Comparison of ENCODE assay signal across 1 cellular context in the genomic region with DNA sequence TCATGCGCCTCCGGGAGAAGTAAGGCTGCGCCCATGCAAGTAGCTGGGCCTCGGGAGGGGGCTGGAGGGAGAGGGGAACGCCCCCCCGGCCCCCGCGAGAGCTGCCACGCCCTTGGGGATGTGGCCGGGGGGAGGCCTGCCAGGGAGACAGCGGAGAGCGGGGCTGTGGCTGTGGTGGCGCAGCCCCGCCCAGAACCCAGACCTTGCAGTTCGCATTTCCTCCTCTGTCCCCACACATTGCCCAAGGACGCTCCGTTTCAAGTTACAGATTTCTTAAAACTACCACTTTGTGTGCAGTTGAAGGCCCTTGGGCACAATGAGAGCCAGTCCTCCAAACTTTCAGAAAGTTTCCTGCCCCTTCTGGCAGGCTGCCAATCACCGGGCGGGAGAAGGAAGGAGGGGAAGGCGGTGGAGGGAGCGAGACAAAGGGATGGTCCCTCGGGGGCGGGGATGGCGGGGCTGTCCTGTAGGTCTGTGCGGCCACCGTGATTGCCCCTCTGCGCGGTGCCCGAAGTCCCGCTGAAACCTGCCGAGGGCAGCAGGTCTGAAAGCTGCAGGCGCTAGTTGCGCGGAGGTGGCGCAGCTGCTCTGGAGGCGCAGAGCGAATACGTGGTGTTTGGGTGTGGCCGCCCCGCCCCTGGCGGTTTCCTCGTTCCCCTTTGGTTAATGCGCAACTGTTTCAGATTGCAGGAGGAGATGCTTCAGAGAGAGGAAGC.
TF ChIP-seq lines count a peak whose summit lies in the region.

No MANE protein-coding gene starts in this region.

TF ChIP-seq in HEK293, 187 proteins besides CTCF, POLR2A, EP300 and RAD21 (continued from another document and continues in another):
- TF ChIP-seq, protein P1, sequence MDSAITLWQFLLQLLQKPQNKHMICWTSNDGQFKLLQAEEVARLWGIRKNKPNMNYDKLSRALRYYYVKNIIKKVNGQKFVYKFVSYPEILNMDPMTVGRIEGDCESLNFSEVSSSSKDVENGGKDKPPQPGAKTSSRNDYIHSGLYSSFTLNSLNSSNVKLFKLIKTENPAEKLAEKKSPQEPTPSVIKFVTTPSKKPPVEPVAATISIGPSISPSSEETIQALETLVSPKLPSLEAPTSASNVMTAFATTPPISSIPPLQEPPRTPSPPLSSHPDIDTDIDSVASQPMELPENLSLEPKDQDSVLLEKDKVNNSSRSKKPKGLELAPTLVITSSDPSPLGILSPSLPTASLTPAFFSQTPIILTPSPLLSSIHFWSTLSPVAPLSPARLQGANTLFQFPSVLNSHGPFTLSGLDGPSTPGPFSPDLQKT (IDR thresholded peaks at IDR 0.05; ENCODE audit: borderline replicate concordance, low read depth, low read length), result no peak
- TF ChIP-seq ZNF366 (tag by site-specific recombination; conservative IDR thresholded peaks at IDR 0.05) (peak; percentile 89), ZSCAN4 (tag by site-specific recombination; IDR thresholded peaks at IDR 0.05) (no peak; the same call in 1 of the 2 replicates), ZNF585B (tag by site-specific recombination; IDR thresholded peaks at IDR 0.05) (no peak), TRIM28 (IDR thresholded peaks at IDR 0.05; ENCODE audit: borderline replicate concordance, low read length) (no peak), AEBP2 (tag by site-specific recombination; IDR thresholded peaks at IDR 0.05; ENCODE audit: borderline replicate concordance) (no peak), ZBTB21 (tag by site-specific recombination; IDR thresholded peaks at IDR 0.05) (peak; percentile 70), ZNF292 (tag by site-specific recombination; IDR thresholded peaks at IDR 0.05; ENCODE audit: borderline replicate concordance, low read depth) (no peak), ZNF155 (tag by site-specific recombination; IDR thresholded peaks at IDR 0.05) (no peak), GLIS1 (tag by site-specific recombination; IDR thresholded peaks at IDR 0.05) (peak; percentile 75), ZNF571 (tag by site-specific recombination; IDR thresholded peaks at IDR 0.05) (no peak), BCL11A (tag by site-specific recombination; IDR thresholded peaks at IDR 0.05; ENCODE audit: low read depth) (no peak), ZNF830 (tag by site-specific recombination; IDR thresholded peaks at IDR 0.05; ENCODE audit: low read depth) (no peak), ZNF223 (tag by site-specific recombination; IDR thresholded peaks at IDR 0.05) (no peak), ZNF37A (tag by site-specific recombination; IDR thresholded peaks at IDR 0.05) (no peak; the same call in 1 of the 2 replicates), ZNF239 (tag by site-specific recombination; IDR thresholded peaks at IDR 0.05) (no peak), ZNF24 (tag by site-specific recombination; IDR thresholded peaks at IDR 0.05) (no peak), OSR2 (tag by site-specific recombination; IDR thresholded peaks at IDR 0.05) (no peak), ZNF514 (tag by site-specific recombination; IDR thresholded peaks at IDR 0.05) (no peak), SCRT1 (tag by site-specific recombination; IDR thresholded peaks at IDR 0.05; ENCODE audit: borderline replicate concordance) (no peak), TCF7L2 (IDR thresholded peaks at IDR 0.05; ENCODE audit: borderline replicate concordance, low read depth, low read length) (no peak), ZNF558 (tag by site-specific recombination; IDR thresholded peaks at IDR 0.05) (no peak), HOXD13 (CRISPR knock-in tag; IDR thresholded peaks at IDR 0.05; ENCODE audit: borderline replicate concordance) (no peak), ZNF354C (tag by site-specific recombination; IDR thresholded peaks at IDR 0.05; ENCODE audit: borderline replicate concordance, low read depth) (no peak), ZFHX2 (tag by site-specific recombination; conservative IDR thresholded peaks at IDR 0.05) (peak; percentile 75), ZNF660 (tag by site-specific recombination; IDR thresholded peaks at IDR 0.05) (peak; percentile 91), ZSCAN16 (tag by site-specific recombination; IDR thresholded peaks at IDR 0.05) (no peak), ZNF792 (tag by site-specific recombination; IDR thresholded peaks at IDR 0.05) (no peak), ZNF768 (tag by site-specific recombination; IDR thresholded peaks at IDR 0.05) (no peak), GLIS2 (tag by site-specific recombination; IDR thresholded peaks at IDR 0.05) (peak; percentile 96), ZNF132 (tag by site-specific recombination; IDR thresholded peaks at IDR 0.05; ENCODE audit: borderline replicate concordance) (no peak), ZNF169 (tag by site-specific recombination; IDR thresholded peaks at IDR 0.05) (no peak), YY2 (tag by site-specific recombination; IDR thresholded peaks at IDR 0.05) (no peak), ZFP3 (tag by site-specific recombination; IDR thresholded peaks at IDR 0.05; ENCODE audit: low read depth) (no peak), PRDM6 (tag by site-specific recombination; IDR thresholded peaks at IDR 0.05) (peak; percentile 35; the same call in 1 of the 2 replicates)
- TF ChIP-seq, protein P2, sequence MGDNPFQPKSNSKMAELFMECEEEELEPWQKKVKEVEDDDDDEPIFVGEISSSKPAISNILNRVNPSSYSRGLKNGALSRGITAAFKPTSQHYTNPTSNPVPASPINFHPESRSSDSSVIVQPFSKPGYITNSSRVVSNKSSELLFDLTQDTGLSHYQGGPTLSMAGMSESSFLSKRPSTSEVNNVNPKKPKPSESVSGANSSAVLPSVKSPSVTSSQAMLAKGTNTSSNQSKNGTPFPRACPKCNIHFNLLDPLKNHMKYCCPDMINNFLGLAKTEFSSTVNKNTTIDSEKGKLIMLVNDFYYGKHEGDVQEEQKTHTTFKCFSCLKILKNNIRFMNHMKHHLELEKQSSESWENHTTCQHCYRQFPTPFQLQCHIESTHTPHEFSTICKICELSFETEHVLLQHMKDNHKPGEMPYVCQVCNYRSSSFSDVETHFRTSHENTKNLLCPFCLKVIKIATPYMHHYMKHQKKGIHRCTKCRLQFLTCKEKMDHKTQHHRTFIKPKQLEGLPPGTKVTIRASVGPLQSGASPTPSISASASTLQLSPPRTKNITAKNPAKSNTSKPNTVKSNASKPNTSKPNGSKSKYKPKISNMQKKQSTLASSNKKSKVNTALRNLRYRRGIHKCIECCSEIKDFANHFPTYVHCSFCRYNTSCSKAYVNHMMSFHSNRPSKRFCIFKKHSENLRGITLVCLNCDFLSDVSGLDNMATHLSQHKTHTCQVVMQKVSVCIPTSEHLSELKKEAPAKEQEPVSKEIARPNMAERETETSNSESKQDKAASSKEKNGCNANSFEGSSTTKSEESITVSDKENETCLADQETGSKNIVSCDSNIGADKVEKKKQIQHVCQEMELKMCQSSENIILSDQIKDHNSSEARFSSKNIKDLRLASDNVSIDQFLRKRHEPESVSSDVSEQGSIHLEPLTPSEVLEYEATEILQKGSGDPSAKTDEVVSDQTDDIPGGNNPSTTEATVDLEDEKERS (tag by site-specific recombination; IDR thresholded peaks at IDR 0.05), result no peak
- TF ChIP-seq, protein P3, sequence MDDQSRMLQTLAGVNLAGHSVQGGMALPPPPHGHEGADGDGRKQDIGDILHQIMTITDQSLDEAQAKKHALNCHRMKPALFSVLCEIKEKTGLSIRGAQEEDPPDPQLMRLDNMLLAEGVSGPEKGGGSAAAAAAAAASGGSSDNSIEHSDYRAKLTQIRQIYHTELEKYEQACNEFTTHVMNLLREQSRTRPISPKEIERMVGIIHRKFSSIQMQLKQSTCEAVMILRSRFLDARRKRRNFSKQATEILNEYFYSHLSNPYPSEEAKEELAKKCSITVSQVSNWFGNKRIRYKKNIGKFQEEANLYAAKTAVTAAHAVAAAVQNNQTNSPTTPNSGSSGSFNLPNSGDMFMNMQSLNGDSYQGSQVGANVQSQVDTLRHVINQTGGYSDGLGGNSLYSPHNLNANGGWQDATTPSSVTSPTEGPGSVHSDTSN (CRISPR knock-in tag; IDR thresholded peaks at IDR 0.05), result no peak
- TF ChIP-seq, protein P4, sequence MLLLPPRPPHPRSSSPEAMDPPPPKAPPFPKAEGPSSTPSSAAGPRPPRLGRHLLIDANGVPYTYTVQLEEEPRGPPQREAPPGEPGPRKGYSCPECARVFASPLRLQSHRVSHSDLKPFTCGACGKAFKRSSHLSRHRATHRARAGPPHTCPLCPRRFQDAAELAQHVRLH (tag by site-specific recombination; IDR thresholded peaks at IDR 0.05), result no peak
- TF ChIP-seq, protein P5, sequence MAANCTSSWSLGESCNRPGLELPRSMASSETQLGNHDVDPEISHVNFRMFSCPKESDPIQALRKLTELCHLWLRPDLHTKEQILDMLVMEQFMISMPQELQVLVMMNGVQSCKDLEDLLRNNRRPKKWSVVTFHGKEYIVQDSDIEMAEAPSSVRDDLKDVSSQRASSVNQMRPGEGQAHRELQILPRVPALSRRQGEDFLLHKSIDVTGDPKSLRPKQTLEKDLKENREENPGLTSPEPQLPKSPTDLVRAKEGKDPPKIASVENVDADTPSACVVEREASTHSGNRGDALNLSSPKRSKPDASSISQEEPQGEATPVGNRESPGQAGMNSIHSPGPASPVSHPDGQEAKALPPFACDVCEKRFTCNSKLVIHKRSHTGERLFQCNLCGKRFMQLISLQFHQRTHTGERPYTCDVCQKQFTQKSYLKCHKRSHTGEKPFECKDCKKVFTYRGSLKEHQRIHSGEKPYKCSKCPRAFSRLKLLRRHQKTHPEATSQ (tag by site-specific recombination; IDR thresholded peaks at IDR 0.05), result no peak; the same call in 1 of the 2 replicates
- TF ChIP-seq, protein P6, sequence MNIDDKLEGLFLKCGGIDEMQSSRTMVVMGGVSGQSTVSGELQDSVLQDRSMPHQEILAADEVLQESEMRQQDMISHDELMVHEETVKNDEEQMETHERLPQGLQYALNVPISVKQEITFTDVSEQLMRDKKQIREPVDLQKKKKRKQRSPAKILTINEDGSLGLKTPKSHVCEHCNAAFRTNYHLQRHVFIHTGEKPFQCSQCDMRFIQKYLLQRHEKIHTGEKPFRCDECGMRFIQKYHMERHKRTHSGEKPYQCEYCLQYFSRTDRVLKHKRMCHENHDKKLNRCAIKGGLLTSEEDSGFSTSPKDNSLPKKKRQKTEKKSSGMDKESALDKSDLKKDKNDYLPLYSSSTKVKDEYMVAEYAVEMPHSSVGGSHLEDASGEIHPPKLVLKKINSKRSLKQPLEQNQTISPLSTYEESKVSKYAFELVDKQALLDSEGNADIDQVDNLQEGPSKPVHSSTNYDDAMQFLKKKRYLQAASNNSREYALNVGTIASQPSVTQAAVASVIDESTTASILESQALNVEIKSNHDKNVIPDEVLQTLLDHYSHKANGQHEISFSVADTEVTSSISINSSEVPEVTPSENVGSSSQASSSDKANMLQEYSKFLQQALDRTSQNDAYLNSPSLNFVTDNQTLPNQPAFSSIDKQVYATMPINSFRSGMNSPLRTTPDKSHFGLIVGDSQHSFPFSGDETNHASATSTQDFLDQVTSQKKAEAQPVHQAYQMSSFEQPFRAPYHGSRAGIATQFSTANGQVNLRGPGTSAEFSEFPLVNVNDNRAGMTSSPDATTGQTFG (tag by site-specific recombination; IDR thresholded peaks at IDR 0.05; ENCODE audit: borderline replicate concordance), result no peak; the same call in 1 of the 2 replicates
- TF ChIP-seq, protein P7, sequence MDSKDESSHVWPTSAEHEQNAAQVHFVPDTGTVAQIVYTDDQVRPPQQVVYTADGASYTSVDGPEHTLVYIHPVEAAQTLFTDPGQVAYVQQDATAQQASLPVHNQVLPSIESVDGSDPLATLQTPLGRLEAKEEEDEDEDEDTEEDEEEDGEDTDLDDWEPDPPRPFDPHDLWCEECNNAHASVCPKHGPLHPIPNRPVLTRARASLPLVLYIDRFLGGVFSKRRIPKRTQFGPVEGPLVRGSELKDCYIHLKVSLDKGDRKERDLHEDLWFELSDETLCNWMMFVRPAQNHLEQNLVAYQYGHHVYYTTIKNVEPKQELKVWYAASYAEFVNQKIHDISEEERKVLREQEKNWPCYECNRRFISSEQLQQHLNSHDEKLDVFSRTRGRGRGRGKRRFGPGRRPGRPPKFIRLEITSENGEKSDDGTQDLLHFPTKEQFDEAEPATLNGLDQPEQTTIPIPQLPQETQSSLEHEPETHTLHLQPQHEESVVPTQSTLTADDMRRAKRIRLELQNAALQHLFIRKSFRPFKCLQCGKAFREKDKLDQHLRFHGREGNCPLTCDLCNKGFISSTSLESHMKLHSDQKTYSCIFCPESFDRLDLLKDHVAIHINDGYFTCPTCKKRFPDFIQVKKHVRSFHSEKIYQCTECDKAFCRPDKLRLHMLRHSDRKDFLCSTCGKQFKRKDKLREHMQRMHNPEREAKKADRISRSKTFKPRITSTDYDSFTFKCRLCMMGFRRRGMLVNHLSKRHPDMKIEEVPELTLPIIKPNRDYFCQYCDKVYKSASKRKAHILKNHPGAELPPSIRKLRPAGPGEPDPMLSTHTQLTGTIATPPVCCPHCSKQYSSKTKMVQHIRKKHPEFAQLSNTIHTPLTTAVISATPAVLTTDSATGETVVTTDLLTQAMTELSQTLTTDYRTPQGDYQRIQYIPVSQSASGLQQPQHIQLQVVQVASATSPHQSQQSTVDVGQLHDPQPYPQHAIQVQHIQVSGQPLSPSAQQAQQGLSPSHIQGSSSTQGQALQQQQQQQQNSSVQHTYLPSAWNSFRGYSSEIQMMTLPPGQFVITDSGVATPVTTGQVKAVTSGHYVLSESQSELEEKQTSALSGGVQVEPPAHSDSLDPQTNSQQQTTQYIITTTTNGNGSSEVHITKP (tag by site-specific recombination; IDR thresholded peaks at IDR 0.05), result peak; percentile 63
